Comparison of ENCODE assay signal across 10 cellular contexts in genomic region chr12:54588892-54589291, GRCh38. TPM values are rescaled to one million over a fixed set of nuclear protein-coding genes. Genes with fewer than 3 reads are reported as not detected.
A peak's percentile ranks its signal among the peaks of the same experiment; 100 is the strongest.
DNase-seq lines count a peak whose midpoint lies in the region; ATAC-seq, FAIRE-seq and TF ChIP-seq lines count a peak whose summit lies in the region.
"Had no signal": no experiment of that assay in that cellular context is flagged by ENCODE, and none has a peak within 500 bp of the region (broad histone marks: within the 10 kb centered on the region; RNA-seq: fewer than 3 reads in every experiment).

No MANE protein-coding gene starts in this region.

- H3K36me3 ChIP-seq in muscle layer of colon (ENCODE audit: insufficient read depth, low read length) (no peaks in the 10 kb centered on the region), thoracic aorta (no peaks in the 10 kb centered on the region)

- H3K4me1 Mint-ChIP-seq in activated T-cell treated with anti-CD3 and anti-CD28 coated beads, Interleukin-2, amount 50 U/mL, for 4 hours (ENCODE audit: low read depth) = peaks cover 9% of the 10 kb centered on the region
- H3K4me1 Mint-ChIP-seq in central memory CD8-positive, alpha-beta T cell = no peaks in the 10 kb centered on the region

- H3K4me1 ChIP-seq in muscle layer of colon (ENCODE audit: insufficient read depth, low read length) = peaks cover 58% of the 10 kb centered on the region
- peaks cover 3 to 40% of the 10 kb centered on the region in 2 donors for H3K4me1 ChIP-seq in thoracic aorta (ENCODE audit: control insufficient read depth in 1 of 2, low read depth in 2 of 2)

- no peak overlapping the region for H3K9ac ChIP-seq in muscle layer of colon (ENCODE audit: low read length)

- no peak for ATAC-seq in activated T-cell treated with anti-CD3 and anti-CD28 coated beads, Interleukin-2, amount 50 U/mL, for 4 hours
- ATAC-seq in central memory CD8-positive, alpha-beta T cell (replicated peaks; ENCODE audit: extremely low read depth, poor library complexity, severe bottlenecking) = no peak
- ATAC-seq in thoracic aorta (ENCODE audit: insufficient number of reproducible peaks, low FRiP score, low read depth) = no peak

- no peak for TF ChIP-seq CTCF in thoracic aorta (IDR thresholded peaks at IDR 0.05)

- peaks cover 73% of the 10 kb centered on the region for H3K27me3 Mint-ChIP-seq in activated T-cell treated with anti-CD3 and anti-CD28 coated beads, Interleukin-2, amount 50 U/mL, for 4 hours (ENCODE audit: low read depth)
- peaks cover 84% of the 10 kb centered on the region for H3K27me3 Mint-ChIP-seq in central memory CD8-positive, alpha-beta T cell

- no peaks in the 10 kb centered on the region for H3K9me3 ChIP-seq in muscle layer of colon (ENCODE audit: low read length)
- no peaks in the 10 kb centered on the region for H3K9me3 ChIP-seq in thoracic aorta

- H3K4me3 ChIP-seq in muscle layer of colon (ENCODE audit: low read depth in 1 of 2, low read length in 2 of 2) (peak overlapping the region; percentile 33 to 42), thoracic aorta (peak overlapping the region; percentile 74)

- H3K27me3 ChIP-seq in muscle layer of colon (ENCODE audit: control insufficient read depth in 1 of 2, insufficient read depth in 2 of 2, low read length in 2 of 2) (no peaks in the 10 kb centered on the region), thoracic aorta (replicated peaks; ENCODE audit: insufficient read depth) (no peaks in the 10 kb centered on the region)

- no peak overlapping the region for H3K27ac Mint-ChIP-seq in central memory CD8-positive, alpha-beta T cell (ENCODE audit: low read depth)

- H3K9me3 Mint-ChIP-seq in activated T-cell treated with anti-CD3 and anti-CD28 coated beads, Interleukin-2, amount 50 U/mL, for 4 hours = no peaks in the 10 kb centered on the region
- H3K9me3 Mint-ChIP-seq in central memory CD8-positive, alpha-beta T cell = no peaks in the 10 kb centered on the region

- FAIRE-seq in HTR-8/SVneo (lab: Jason Lieb, UNC) = no peak

- no peaks in the 10 kb centered on the region for H3K36me3 Mint-ChIP-seq in activated T-cell treated with anti-CD3 and anti-CD28 coated beads, Interleukin-2, amount 50 U/mL, for 4 hours (ENCODE audit: insufficient read depth)
- peaks cover 2% of the 10 kb centered on the region for H3K36me3 Mint-ChIP-seq in central memory CD8-positive, alpha-beta T cell (ENCODE audit: insufficient read depth)

- H3K4me3 Mint-ChIP-seq in activated T-cell treated with anti-CD3 and anti-CD28 coated beads, Interleukin-2, amount 50 U/mL, for 4 hours = peak overlapping the region; percentile 26
- H3K4me3 Mint-ChIP-seq in central memory CD8-positive, alpha-beta T cell = peak overlapping the region; percentile 10

- H3K27ac ChIP-seq in muscle layer of colon (ENCODE audit: low read depth, low read length) (no peak overlapping the region), thoracic aorta (no peak overlapping the region)
- H3K27ac ChIP-seq: RWPE1 had no signal

- no peak for DNase-seq in activated T-cell treated with anti-CD3 and anti-CD28 coated beads, Interleukin-2, amount 50 U/mL, for 4 hours
- DNase-seq in activated T-cell treated with anti-CD3 and anti-CD28 coated beads for 4 hours (no peak), thoracic aorta (ENCODE audit: low spot score) (no peak), inferior parietal cortex (ENCODE audit: extremely low spot score) (no peak), HTR-8/SVneo (ENCODE audit: insufficient read length, low spot score) (no peak), NCI-H1436 (lab: John Stamatoyannopoulos, UW) (no peak)
- no peak for DNase-seq in central memory CD8-positive, alpha-beta T cell (ENCODE audit: low spot score in 2 of 2)
- DNase-seq: NCI-H1436 treated with DMSO at 0.1 percent for 48 hours had no signal

RNA-seq across cellular contexts. Expression of gene PPP1R1A, which starts 0.4 kb away (rescaled TPM):
- not detected for total RNA-seq in activated T-cell treated with anti-CD3 and anti-CD28 coated beads, Interleukin-2, amount 50 U/mL, for 4 hours
- 10 to 100 TPM in 1 of 2 donors, 1 to 10 TPM in 1; 3.3 to 10.3 TPM for total RNA-seq in thoracic aorta

RNA-seq across cellular contexts. Expression of gene PDE1B, which starts 39.5 kb away (rescaled TPM):
- total RNA-seq in activated T-cell treated with anti-CD3 and anti-CD28 coated beads, Interleukin-2, amount 50 U/mL, for 4 hours = 1 to 10 TPM; 6.9 to 8.7 (median 7.9) TPM
- 10 to 100 TPM; 35.5 to 39.2 TPM for total RNA-seq in thoracic aorta

RNA-seq across cellular contexts. Expression of gene LACRT, which starts 45.8 kb away (rescaled TPM):
- not detected for total RNA-seq in activated T-cell treated with anti-CD3 and anti-CD28 coated beads, Interleukin-2, amount 50 U/mL, for 4 hours
- total RNA-seq in thoracic aorta = not detected

RNA-seq across cellular contexts. Expression of gene DCD, which starts 59.3 kb away (rescaled TPM):
- total RNA-seq in activated T-cell treated with anti-CD3 and anti-CD28 coated beads, Interleukin-2, amount 50 U/mL, for 4 hours = not detected
- total RNA-seq in thoracic aorta = 1 to 10 TPM in 1 of 2 donors, not detected in 1; 6.5 TPM
